8 cellular contexts compared by ENCODE assay signal in genomic region chr14:35285168-35285990, GRCh38. TPM values are rescaled to one million over a fixed set of nuclear protein-coding genes. Genes with fewer than 3 reads are reported as not detected.
DNase-seq lines count a peak whose midpoint lies in the region; ATAC-seq and TF ChIP-seq lines count a peak whose summit lies in the region.

No MANE protein-coding gene starts in this region.

- H3K4me1 ChIP-seq in psoas muscle = no peaks in the 10 kb centered on the region

- ATAC-seq in GM21390 (IDR thresholded peaks at IDR 0.05; ENCODE audit: unreplicated experiment) = peak; percentile 69
- ATAC-seq in HG03565 (IDR thresholded peaks at IDR 0.05; ENCODE audit: unreplicated experiment) = peak; percentile 71
- peak in 1 of 4 donors; percentile 43 for ATAC-seq in psoas muscle
- no peak for ATAC-seq in left colon

- no peak for TF ChIP-seq POLR2A in erythroblast (IDR thresholded peaks at IDR 0.05; ENCODE audit: low read length)

- peaks cover 0 to 3% of the 10 kb centered on the region in 2 donors for H3K36me3 ChIP-seq in psoas muscle (ENCODE audit: insufficient read depth in 1 of 2, low read depth in 1 of 2)

- DNase-seq in GM10266 (ENCODE audit: extremely low spot score) (peak; percentile 64), psoas muscle (no peak), SW 1271 (lab: John Stamatoyannopoulos, UW) (no peak), left colon (no peak), erythroblast (lab: John Stamatoyannopoulos, UW) (no peak)
- DNase-seq in activated T-cell treated with anti-CD3 and anti-CD28 coated beads, Interleukin-2, amount 50 U/mL, for 48 hours = peak; percentile 53 to 54

- no peaks in the 10 kb centered on the region for H3K27me3 ChIP-seq in psoas muscle (ENCODE audit: insufficient read depth in 3 of 3, low read length in 2 of 3)

- TF ChIP-seq CTCF in GM10266 (IDR thresholded peaks at IDR 0.05; ENCODE audit: control insufficient read depth, insufficient read depth, low read depth, missing control alignments) = no peak
- TF ChIP-seq CTCF in psoas muscle (IDR thresholded peaks at IDR 0.05) = no peak

- no peak overlapping the region for H3K4me3 ChIP-seq in psoas muscle

- intact Hi-C loops in psoas muscle (cut with DNase I) (no loop called here), left colon (cut with DNase I, micrococcal nuclease) (loop anchor here in 1 of 2 donors (10.0 kb wide), 1 partner anchor 119 kb away; the partner anchor contains the start of gene NFKBIA)

- H3K27ac ChIP-seq in psoas muscle = peak overlapping the region; percentile 16

- 74 to 86% (median 81%) methylated on average over 4 of the region's 4 CpGs for WGBS in psoas muscle, 3 donors

- no peaks in the 10 kb centered on the region for H3K9me3 ChIP-seq in psoas muscle

RNA-seq across cellular contexts. Expression of gene PSMA6, which starts 6.8 kb away (rescaled TPM):
- total RNA-seq in psoas muscle (100 to 1,000 TPM; 176 to 276 (median 262) TPM), left colon (100 to 1,000 TPM; 138 to 171 TPM)
- polyA plus RNA-seq in psoas muscle = 100 to 1,000 TPM; 328 to 653 (median 448) TPM

Comparison
In these comparisons a context has a peak if more than half of its experiments do, and no peak if none do; other contexts are left out.
1. DNase-seq: peak in GM10266 (single experiment) and activated T-cell treated with anti-CD3 and anti-CD28 coated beads, Interleukin-2, amount 50 U/mL, for 48 hours (2 of 2); none in psoas muscle (0 of 2), SW 1271 (0 of 2), left colon (0 of 2) and erythroblast (0 of 2).